3 cellular contexts compared by ENCODE assay signal in genomic region chr7:66421830-66422229, GRCh38.
A peak's percentile ranks its signal among the peaks of the same experiment; 100 is the strongest.
TF ChIP-seq lines count a peak whose summit lies in the region.

No MANE protein-coding gene starts in this region.

TF ChIP-seq in GM23338, 12 proteins besides CTCF, POLR2A, EP300 and RAD21:
- TF ChIP-seq JUNB (IDR thresholded peaks at IDR 0.05; ENCODE audit: unreplicated experiment) (no peak), REST (IDR thresholded peaks at IDR 0.05; ENCODE audit: unreplicated experiment) (peak; percentile 42)

TF ChIP-seq in IMR-90, 13 proteins besides CTCF, POLR2A, EP300 and RAD21:
- TF ChIP-seq FOS (IDR thresholded peaks at IDR 0.05; ENCODE audit: low read depth, low read length) = no peak
- TF ChIP-seq ELK1 (IDR thresholded peaks at IDR 0.05; ENCODE audit: borderline replicate concordance, low read depth, low read length) = no peak
- TF ChIP-seq CHD1 (IDR thresholded peaks at IDR 0.05; ENCODE audit: low read depth, low read length) = no peak
- no peak for TF ChIP-seq USF2 (IDR thresholded peaks at IDR 0.05; ENCODE audit: low read depth, low read length)
- TF ChIP-seq NFE2L2 (IDR thresholded peaks at IDR 0.05; ENCODE audit: low read depth, low read length) = no peak
- no peak for TF ChIP-seq MAFK (IDR thresholded peaks at IDR 0.05; ENCODE audit: low read depth, low read length)
- TF ChIP-seq CEBPB (IDR thresholded peaks at IDR 0.05; ENCODE audit: low read depth, low read length) = no peak
- TF ChIP-seq RCOR1 (IDR thresholded peaks at IDR 0.05; ENCODE audit: insufficient replicate concordance, low read length) = no peak
- TF ChIP-seq BHLHE40 (IDR thresholded peaks at IDR 0.05; ENCODE audit: low read depth, low read length) = no peak
- no peak for TF ChIP-seq SMC3 (IDR thresholded peaks at IDR 0.05; ENCODE audit: low read depth, low read length)
- TF ChIP-seq MAZ (IDR thresholded peaks at IDR 0.05; ENCODE audit: borderline replicate concordance, low read depth, low read length) = no peak
- no peak for TF ChIP-seq MXI1 (IDR thresholded peaks at IDR 0.05; ENCODE audit: borderline replicate concordance, low read depth, low read length)
- TF ChIP-seq RFX5 (IDR thresholded peaks at IDR 0.05; ENCODE audit: low read depth, low read length) = no peak

TF ChIP-seq in K562, 482 proteins besides CTCF, POLR2A, EP300 and RAD21:
- TF ChIP-seq SRSF1 (IDR thresholded peaks at IDR 0.05; ENCODE audit: low read depth, low read length) (no peak), SIN3A (IDR thresholded peaks at IDR 0.05; ENCODE audit: borderline replicate concordance in 2 of 2, control insufficient read depth in 1 of 2, low read depth in 2 of 2, low read length in 2 of 2) (peak in 1 of 2 experiments; percentile 53; a peak in 1 of 4 replicates), EHMT2 (IDR thresholded peaks at IDR 0.05) (peak; percentile 36; the same call in 1 of the 2 replicates), ZNF280A (IDR thresholded peaks at IDR 0.05; ENCODE audit: low read depth, partially characterized antibody) (no peak)
